Comparison of ENCODE assay signal across 1 cellular context in the genomic region with DNA sequence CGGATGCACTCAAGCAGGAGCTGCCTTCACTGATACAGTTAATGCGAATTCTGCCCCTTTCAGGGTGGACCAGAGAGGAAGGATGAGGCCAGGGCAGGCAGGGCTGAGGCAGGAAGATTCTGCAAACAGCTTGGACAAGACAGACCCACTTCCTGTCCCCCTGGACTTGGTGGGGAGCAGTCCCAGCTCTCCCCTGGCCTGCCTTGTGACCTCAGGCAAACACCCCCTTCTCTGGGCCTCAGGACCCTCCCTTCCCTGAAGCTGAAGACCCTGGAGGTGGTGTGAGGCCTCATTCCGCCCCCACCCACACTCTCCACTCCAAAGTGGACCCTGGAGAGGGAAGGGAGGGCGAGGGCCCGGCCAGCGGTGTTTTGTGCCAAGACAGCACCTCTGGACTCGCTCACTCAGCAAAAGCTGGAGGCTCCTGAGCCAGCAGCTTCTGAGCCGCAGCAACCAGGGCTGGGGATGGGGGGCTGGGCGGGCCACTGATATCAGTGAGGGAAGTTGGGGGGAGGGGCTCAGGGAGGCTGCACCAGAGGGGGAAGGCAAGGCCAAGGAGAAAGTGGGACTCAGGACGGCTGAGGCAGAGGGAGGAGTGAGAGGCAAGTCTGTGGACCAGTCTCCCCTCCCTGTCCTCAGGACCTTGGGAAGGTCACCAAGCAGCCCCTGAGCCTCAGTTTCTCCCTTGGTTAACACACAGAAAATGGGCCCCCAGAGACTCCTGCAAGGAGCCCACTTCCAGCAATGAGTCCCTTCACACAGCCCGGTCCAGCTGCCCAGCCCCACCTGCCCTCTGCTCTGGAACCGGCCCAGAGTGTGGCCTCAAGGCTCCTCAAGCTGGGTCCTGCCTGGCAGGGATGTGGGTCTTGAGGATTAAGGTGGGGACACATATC.
TF ChIP-seq lines count a peak whose summit lies in the region.

No MANE protein-coding gene starts in this region.

TF ChIP-seq in GM23338, 12 proteins besides CTCF, POLR2A, EP300 and RAD21 (continued from another document):
- TF ChIP-seq, protein P1, sequence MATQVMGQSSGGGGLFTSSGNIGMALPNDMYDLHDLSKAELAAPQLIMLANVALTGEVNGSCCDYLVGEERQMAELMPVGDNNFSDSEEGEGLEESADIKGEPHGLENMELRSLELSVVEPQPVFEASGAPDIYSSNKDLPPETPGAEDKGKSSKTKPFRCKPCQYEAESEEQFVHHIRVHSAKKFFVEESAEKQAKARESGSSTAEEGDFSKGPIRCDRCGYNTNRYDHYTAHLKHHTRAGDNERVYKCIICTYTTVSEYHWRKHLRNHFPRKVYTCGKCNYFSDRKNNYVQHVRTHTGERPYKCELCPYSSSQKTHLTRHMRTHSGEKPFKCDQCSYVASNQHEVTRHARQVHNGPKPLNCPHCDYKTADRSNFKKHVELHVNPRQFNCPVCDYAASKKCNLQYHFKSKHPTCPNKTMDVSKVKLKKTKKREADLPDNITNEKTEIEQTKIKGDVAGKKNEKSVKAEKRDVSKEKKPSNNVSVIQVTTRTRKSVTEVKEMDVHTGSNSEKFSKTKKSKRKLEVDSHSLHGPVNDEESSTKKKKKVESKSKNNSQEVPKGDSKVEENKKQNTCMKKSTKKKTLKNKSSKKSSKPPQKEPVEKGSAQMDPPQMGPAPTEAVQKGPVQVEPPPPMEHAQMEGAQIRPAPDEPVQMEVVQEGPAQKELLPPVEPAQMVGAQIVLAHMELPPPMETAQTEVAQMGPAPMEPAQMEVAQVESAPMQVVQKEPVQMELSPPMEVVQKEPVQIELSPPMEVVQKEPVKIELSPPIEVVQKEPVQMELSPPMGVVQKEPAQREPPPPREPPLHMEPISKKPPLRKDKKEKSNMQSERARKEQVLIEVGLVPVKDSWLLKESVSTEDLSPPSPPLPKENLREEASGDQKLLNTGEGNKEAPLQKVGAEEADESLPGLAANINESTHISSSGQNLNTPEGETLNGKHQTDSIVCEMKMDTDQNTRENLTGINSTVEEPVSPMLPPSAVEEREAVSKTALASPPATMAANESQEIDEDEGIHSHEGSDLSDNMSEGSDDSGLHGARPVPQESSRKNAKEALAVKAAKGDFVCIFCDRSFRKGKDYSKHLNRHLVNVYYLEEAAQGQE (IDR thresholded peaks at IDR 0.05; ENCODE audit: unreplicated experiment) = no peak
- no peak for TF ChIP-seq ZNF114 (CRISPR knock-in tag; IDR thresholded peaks at IDR 0.05)
- no peak for TF ChIP-seq NANOG (IDR thresholded peaks at IDR 0.05; ENCODE audit: borderline replicate concordance)
- no peak for TF ChIP-seq CREB1 (CRISPR knock-in tag; IDR thresholded peaks at IDR 0.05; ENCODE audit: low read depth)
- TF ChIP-seq STAT1 (IDR thresholded peaks at IDR 0.05; ENCODE audit: unreplicated experiment) = no peak
- no peak for TF ChIP-seq EZH2 (IDR thresholded peaks at IDR 0.05; ENCODE audit: low read depth, unreplicated experiment)
- TF ChIP-seq, protein P2, sequence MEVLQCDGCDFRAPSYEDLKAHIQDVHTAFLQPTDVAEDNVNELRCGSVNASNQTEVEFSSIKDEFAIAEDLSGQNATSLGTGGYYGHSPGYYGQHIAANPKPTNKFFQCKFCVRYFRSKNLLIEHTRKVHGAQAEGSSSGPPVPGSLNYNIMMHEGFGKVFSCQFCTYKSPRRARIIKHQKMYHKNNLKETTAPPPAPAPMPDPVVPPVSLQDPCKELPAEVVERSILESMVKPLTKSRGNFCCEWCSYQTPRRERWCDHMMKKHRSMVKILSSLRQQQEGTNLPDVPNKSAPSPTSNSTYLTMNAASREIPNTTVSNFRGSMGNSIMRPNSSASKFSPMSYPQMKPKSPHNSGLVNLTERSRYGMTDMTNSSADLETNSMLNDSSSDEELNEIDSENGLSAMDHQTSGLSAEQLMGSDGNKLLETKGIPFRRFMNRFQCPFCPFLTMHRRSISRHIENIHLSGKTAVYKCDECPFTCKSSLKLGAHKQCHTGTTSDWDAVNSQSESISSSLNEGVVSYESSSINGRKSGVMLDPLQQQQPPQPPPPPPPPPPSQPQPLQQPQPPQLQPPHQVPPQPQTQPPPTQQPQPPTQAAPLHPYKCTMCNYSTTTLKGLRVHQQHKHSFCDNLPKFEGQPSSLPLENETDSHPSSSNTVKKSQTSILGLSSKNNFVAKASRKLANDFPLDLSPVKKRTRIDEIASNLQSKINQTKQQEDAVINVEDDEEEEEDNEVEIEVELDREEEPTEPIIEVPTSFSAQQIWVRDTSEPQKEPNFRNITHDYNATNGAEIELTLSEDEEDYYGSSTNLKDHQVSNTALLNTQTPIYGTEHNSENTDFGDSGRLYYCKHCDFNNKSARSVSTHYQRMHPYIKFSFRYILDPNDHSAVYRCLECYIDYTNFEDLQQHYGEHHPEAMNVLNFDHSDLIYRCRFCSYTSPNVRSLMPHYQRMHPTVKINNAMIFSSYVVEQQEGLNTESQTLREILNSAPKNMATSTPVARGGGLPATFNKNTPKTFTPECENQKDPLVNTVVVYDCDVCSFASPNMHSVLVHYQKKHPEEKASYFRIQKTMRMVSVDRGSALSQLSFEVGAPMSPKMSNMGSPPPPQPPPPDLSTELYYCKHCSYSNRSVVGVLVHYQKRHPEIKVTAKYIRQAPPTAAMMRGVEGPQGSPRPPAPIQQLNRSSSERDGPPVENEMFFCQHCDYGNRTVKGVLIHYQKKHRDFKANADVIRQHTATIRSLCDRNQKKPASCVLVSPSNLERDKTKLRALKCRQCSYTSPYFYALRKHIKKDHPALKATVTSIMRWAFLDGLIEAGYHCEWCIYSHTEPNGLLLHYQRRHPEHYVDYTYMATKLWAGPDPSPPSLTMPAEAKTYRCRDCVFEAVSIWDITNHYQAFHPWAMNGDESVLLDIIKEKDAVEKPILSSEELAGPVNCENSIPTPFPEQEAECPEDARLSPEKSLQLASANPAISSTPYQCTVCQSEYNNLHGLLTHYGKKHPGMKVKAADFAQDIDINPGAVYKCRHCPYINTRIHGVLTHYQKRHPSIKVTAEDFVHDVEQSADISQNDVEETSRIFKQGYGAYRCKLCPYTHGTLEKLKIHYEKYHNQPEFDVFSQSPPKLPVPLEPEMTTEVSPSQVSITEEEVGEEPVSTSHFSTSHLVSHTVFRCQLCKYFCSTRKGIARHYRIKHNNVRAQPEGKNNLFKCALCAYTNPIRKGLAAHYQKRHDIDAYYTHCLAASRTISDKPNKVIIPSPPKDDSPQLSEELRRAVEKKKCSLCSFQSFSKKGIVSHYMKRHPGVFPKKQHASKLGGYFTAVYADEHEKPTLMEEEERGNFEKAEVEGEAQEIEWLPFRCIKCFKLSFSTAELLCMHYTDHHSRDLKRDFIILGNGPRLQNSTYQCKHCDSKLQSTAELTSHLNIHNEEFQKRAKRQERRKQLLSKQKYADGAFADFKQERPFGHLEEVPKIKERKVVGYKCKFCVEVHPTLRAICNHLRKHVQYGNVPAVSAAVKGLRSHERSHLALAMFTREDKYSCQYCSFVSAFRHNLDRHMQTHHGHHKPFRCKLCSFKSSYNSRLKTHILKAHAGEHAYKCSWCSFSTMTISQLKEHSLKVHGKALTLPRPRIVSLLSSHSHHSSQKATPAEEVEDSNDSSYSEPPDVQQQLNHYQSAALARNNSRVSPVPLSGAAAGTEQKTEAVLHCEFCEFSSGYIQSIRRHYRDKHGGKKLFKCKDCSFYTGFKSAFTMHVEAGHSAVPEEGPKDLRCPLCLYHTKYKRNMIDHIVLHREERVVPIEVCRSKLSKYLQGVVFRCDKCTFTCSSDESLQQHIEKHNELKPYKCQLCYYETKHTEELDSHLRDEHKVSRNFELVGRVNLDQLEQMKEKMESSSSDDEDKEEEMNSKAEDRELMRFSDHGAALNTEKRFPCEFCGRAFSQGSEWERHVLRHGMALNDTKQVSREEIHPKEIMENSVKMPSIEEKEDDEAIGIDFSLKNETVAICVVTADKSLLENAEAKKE (CRISPR knock-in tag; IDR thresholded peaks at IDR 0.05) = no peak
- no peak for TF ChIP-seq POLR2AphosphoS5 (IDR thresholded peaks at IDR 0.05; ENCODE audit: low read depth)
TF ChIP-seq in GM23338: peak in this region for 0.
